ENCODE assay signal across 8 cellular contexts in the genomic region with DNA sequence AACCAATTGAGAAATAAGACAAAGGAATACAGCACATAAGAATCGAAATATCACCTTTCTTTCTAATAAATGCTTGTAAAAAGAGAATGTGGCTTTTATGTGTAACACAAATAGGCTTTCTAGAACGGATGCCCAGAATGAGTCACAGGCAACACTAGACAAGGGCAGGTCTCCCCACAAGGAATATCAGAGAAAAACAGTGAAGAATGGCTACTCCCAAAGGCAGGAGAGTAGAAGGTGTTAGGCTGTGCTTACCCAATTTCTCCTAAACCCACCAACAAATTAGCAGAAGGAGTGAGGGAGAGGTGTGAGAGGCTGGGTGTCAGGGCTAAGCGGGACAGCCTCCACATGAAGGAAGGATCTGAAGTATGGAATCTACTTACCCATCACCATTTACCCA. TPM values are rescaled to one million over a fixed set of nuclear protein-coding genes. Genes with fewer than 3 reads are reported as not detected.
DNase-seq lines count a peak whose midpoint lies in the region; FAIRE-seq and TF ChIP-seq lines count a peak whose summit lies in the region.

No MANE protein-coding gene starts in this region.

- BruUV-seq in Caco-2 (replicated peaks; lab: Mats Ljungman, UMichigan): no TSS peak

- DNase-seq in GM18507 (ENCODE audit: extremely low spot score, insufficient read length, low read depth) (no peak), H54 (ENCODE audit: insufficient read length, low spot score) (no peak), NB4 (ENCODE audit: low read depth) (peak; percentile 21), fibroblast of pulmonary artery (ENCODE audit: low read depth) (peak; percentile 66), NCI-H146 (lab: John Stamatoyannopoulos, UW) (no peak), T1000 (lab: John Stamatoyannopoulos, UW) (no peak), Caco-2 (no peak), NCI-H526 treated with DMSO at 0.1 percent for 48 hours (lab: John Stamatoyannopoulos, UW) (no peak)

- no peaks in the 10 kb centered on the region for H3K27me3 Mint-ChIP-seq in Caco-2 (ENCODE audit: insufficient read depth, unreplicated experiment)

- POLR2A ChIA-PET in Caco-2 (lab: Charles Lee): no interaction called here

- no peaks in the 10 kb centered on the region for H3K9me3 ChIP-seq in Caco-2

- CTCF ChIA-PET in Caco-2 (lab: Charles Lee): no interaction called here

- H3K4me3 Mint-ChIP-seq in Caco-2 (ENCODE audit: unreplicated experiment): no peak overlapping the region

- H3K4me3 ChIP-seq in NB4 (ENCODE audit: low read depth, low read length) (no peak overlapping the region), fibroblast of pulmonary artery (replicated peaks; ENCODE audit: low read depth, low read length) (no peak overlapping the region), Caco-2 (ENCODE audit: low read depth, low read length) (no peak overlapping the region)

- TF ChIP-seq POLR2A in H54 (IDR thresholded peaks at IDR 0.05; ENCODE audit: low read depth, low read length) (no peak), NB4 (IDR thresholded peaks at IDR 0.05; ENCODE audit: extremely low read depth, insufficient read length) (no peak)

- intact Hi-C loops in Caco-2 (cut with micrococcal nuclease; ENCODE audit: unreplicated experiment): loop anchor here (10.0 kb wide), 1 partner anchor 305 kb away; no protein-coding TSS in a partner anchor

- FAIRE-seq in GM18507 (lab: Jason Lieb, UNC) (peak; percentile 71), H54 (lab: Jason Lieb, UNC) (peak; percentile 95)

- H3K9me3 Mint-ChIP-seq in Caco-2 (ENCODE audit: unreplicated experiment): no peaks in the 10 kb centered on the region

- H3K27me3 ChIP-seq in Caco-2 (replicated peaks; ENCODE audit: control insufficient read depth, insufficient read depth, low read length): no peaks in the 10 kb centered on the region

- H3K4me1 ChIP-seq in Caco-2: no peaks in the 10 kb centered on the region

- H3K4me1 Mint-ChIP-seq in Caco-2 (ENCODE audit: low read depth, unreplicated experiment): no peaks in the 10 kb centered on the region

- no peak overlapping the region for H3K27ac Mint-ChIP-seq in Caco-2 (ENCODE audit: unreplicated experiment)

- no peaks in the 10 kb centered on the region for H3K36me3 ChIP-seq in Caco-2 (ENCODE audit: control insufficient read depth, insufficient read depth, low read length)

- TF ChIP-seq CTCF in NB4 (IDR thresholded peaks at IDR 0.05; ENCODE audit: low read depth, low read length) (no peak), fibroblast of pulmonary artery (IDR thresholded peaks at IDR 0.05; ENCODE audit: low read length, missing control alignments) (no peak), Caco-2 (IDR thresholded peaks at IDR 0.05; ENCODE audit: insufficient read depth in 1 of 2, low read depth in 1 of 2, low read length in 1 of 2, severe bottlenecking in 1 of 2, unreplicated experiment in 1 of 2) (no peak)

- H3K36me3 Mint-ChIP-seq in Caco-2 (ENCODE audit: insufficient read depth, unreplicated experiment): no peaks in the 10 kb centered on the region

RNA-seq across cellular contexts. Expression of a gene that starts 55.2 kb away (rescaled TPM):
- 6.6 and 7.2 TPM in 2 replicates for total RNA-seq in Caco-2 (2022)

RNA-seq across cellular contexts. Expression of a gene that starts 56.5 kb away (rescaled TPM):
- 14.1 and 16.1 TPM in 2 replicates for total RNA-seq in Caco-2 (2022)

Comparison
In these comparisons a context has a peak if more than half of its experiments do, and no peak if none do; other contexts are left out.
1. DNase-seq: peak in NB4 (single experiment) and fibroblast of pulmonary artery (single experiment); none in GM18507 (single experiment), H54 (single experiment), NCI-H146 (single experiment), T1000 (single experiment), Caco-2 (0 of 2) and NCI-H526 treated with DMSO at 0.1 percent for 48 hours (single experiment).